Comparison of ENCODE assay signal across 13 cellular contexts in genomic region chrX:154696328-154697045, GRCh38. TPM values are rescaled to one million over a fixed set of nuclear protein-coding genes. Genes with fewer than 3 reads are reported as not detected.
A peak's percentile ranks its signal among the peaks of the same experiment; 100 is the strongest.
DNase-seq lines count a peak whose midpoint lies in the region; ATAC-seq, FAIRE-seq and TF ChIP-seq lines count a peak whose summit lies in the region.
"Had no signal": no experiment of that assay in that cellular context is flagged by ENCODE, and none has a peak within 500 bp of the region (broad histone marks: within the 10 kb centered on the region; RNA-seq: fewer than 3 reads in every experiment).

No MANE protein-coding gene starts in this region.

- peaks cover 23% of the 10 kb centered on the region for H3K4me1 Mint-ChIP-seq in activated CD4-positive, alpha-beta T cell treated with anti-CD3 and anti-CD28 coated beads for 36 hours

- peak overlapping the region; percentile 31 for H3K27ac Mint-ChIP-seq in activated CD4-positive, alpha-beta T cell treated with anti-CD3 and anti-CD28 coated beads for 36 hours
- H3K27ac Mint-ChIP-seq: activated naive CD8-positive, alpha-beta T cell had no signal

- H3K27me3 ChIP-seq in mammary epithelial cell (ENCODE audit: insufficient read depth, low read length) (no peaks in the 10 kb centered on the region), psoas muscle (ENCODE audit: insufficient read depth in 3 of 3, low read length in 2 of 3) (no peaks in the 10 kb centered on the region)

- no peaks in the 10 kb centered on the region for H3K27me3 Mint-ChIP-seq in activated CD4-positive, alpha-beta T cell treated with anti-CD3 and anti-CD28 coated beads for 36 hours
- H3K27me3 Mint-ChIP-seq: activated naive CD8-positive, alpha-beta T cell had no signal

- BruUV-seq in mammary epithelial cell (replicated peaks; lab: Mats Ljungman, UMichigan) = no TSS peak

- no peak overlapping the region for H3K9ac ChIP-seq in mammary epithelial cell (ENCODE audit: insufficient read depth, low read length)

- intact Hi-C loops in activated CD4-positive, alpha-beta T cell treated with anti-CD3 and anti-CD28 coated beads for 36 hours (cut with DNase I, micrococcal nuclease) = loop anchor here in 1 of 2 experiments (1.0 kb wide), 1 partner anchor 16 kb away; no protein-coding TSS in a partner anchor
- intact Hi-C loops in mammary epithelial cell (cut with micrococcal nuclease) (no loop called here), psoas muscle (cut with DNase I) (no loop called here)

- peak; percentile 30 for DNase-seq in activated CD4-positive, alpha-beta T cell treated with anti-CD3 and anti-CD28 coated beads for 36 hours
- DNase-seq in activated CD4-positive, alpha-beta T cell treated with anti-CD3 and anti-CD28 coated beads, Interleukin-2, amount 50 U/mL, for 4 hours = no peak
- DNase-seq in HTR-8/SVneo (ENCODE audit: insufficient read length, low spot score) (peak; percentile 26), mammary epithelial cell (peak; percentile 70), psoas muscle (no peak), GM19240 (ENCODE audit: insufficient read length, low spot score) (no peak), COLO668 (lab: John Stamatoyannopoulos, UW; ENCODE audit: unreplicated experiment) (no peak)
- DNase-seq: Karpas-422 had no signal

- no peak overlapping the region for H3K4me3 Mint-ChIP-seq in activated CD4-positive, alpha-beta T cell treated with anti-CD3 and anti-CD28 coated beads for 36 hours
- H3K4me3 Mint-ChIP-seq: activated naive CD8-positive, alpha-beta T cell had no signal

- no peaks in the 10 kb centered on the region for H3K4me1 ChIP-seq in mammary epithelial cell (ENCODE audit: insufficient read depth, low read length)
- H3K4me1 ChIP-seq in psoas muscle = no peaks in the 10 kb centered on the region

- WGBS in mammary epithelial cell (ENCODE audit: low coverage, missing lambda C conversion rate) = 30% methylated on average over 2 of the region's 3 CpGs
- 33 to 40% (median 37%) methylated on average over 3 of the region's 3 CpGs for WGBS in psoas muscle, 3 donors

- H4K20me1 ChIP-seq in mammary epithelial cell (ENCODE audit: insufficient read depth, low read length) = no peaks in the 10 kb centered on the region

- dilution Hi-C loops in mammary epithelial cell (cut with HindIII; ENCODE audit: low sequenced_read_pairs) = no loop called here

- H3K9me3 Mint-ChIP-seq in activated CD4-positive, alpha-beta T cell treated with anti-CD3 and anti-CD28 coated beads for 36 hours (ENCODE audit: low read depth) = no peaks in the 10 kb centered on the region

- H3K9me3 ChIP-seq in mammary epithelial cell (replicated peaks; ENCODE audit: insufficient read depth, low read length) = no peaks in the 10 kb centered on the region
- no peaks in the 10 kb centered on the region for H3K9me3 ChIP-seq in psoas muscle

- no peak overlapping the region for H3K4me2 ChIP-seq in mammary epithelial cell (ENCODE audit: insufficient read depth, low read depth, low read length)

- H3K79me2 ChIP-seq in mammary epithelial cell (ENCODE audit: insufficient read depth, low read length) = no peaks in the 10 kb centered on the region

- CTCF ChIA-PET in activated CD4-positive, alpha-beta T cell treated with anti-CD3 and anti-CD28 coated beads for 36 hours (lab: Charles Lee) = interaction anchor here (0.8 to 2.1 kb wide), 9 partner anchors 15 to 150 kb away, joined by 3 to 8 read pairs (median 4); partner anchors contain the start of gene G6PD
- CTCF ChIA-PET in mammary epithelial cell (lab: Charles Lee; ENCODE audit: low non-redundant PET) = interaction anchor here (0.6 kb wide), 1 partner anchor 21 kb away, joined by 5 read pairs; no protein-coding TSS in a partner anchor

- H2AFZ ChIP-seq in mammary epithelial cell (ENCODE audit: low read depth, low read length) = no peak overlapping the region

- H3K27ac ChIP-seq in mammary epithelial cell (ENCODE audit: insufficient read depth, low read depth, low read length) (no peak overlapping the region), psoas muscle (no peak overlapping the region)

- TF ChIP-seq CTCF in mammary epithelial cell (conservative IDR thresholded peaks at IDR 0.05 in 1 of 2, IDR thresholded peaks at IDR 0.05 in 1 of 2; ENCODE audit: extremely low read depth in 1 of 2, insufficient read depth in 1 of 2, low read depth in 1 of 2, low read length in 2 of 2) (no peak), psoas muscle (IDR thresholded peaks at IDR 0.05) (no peak)

- in situ Hi-C loops in mammary epithelial cell (cut with MboI; ENCODE audit: low sequenced_read_pairs in 2 of 2) = no loop called here

- no peak overlapping the region for H3K4me3 ChIP-seq in mammary epithelial cell (replicated peaks in 1 of 3; ENCODE audit: insufficient read depth in 1 of 3, low read depth in 2 of 3, low read length in 3 of 3)
- no peak overlapping the region for H3K4me3 ChIP-seq in psoas muscle

- peak; percentile 91 for ATAC-seq in activated CD4-positive, alpha-beta T cell treated with anti-CD3 and anti-CD28 coated beads for 36 hours
- ATAC-seq in psoas muscle (peak in 3 of 4 donors; percentile 43 to 68 (median 44)), HG02852 (IDR thresholded peaks at IDR 0.05; ENCODE audit: unreplicated experiment) (no peak)

- peaks cover 5% of the 10 kb centered on the region for H3K36me3 Mint-ChIP-seq in activated CD4-positive, alpha-beta T cell treated with anti-CD3 and anti-CD28 coated beads for 36 hours (ENCODE audit: low read depth)

- H3K36me3 ChIP-seq in mammary epithelial cell (ENCODE audit: insufficient read depth, low read length) (no peaks in the 10 kb centered on the region), psoas muscle (ENCODE audit: insufficient read depth in 1 of 2, low read depth in 1 of 2) (peaks cover 0 to 3% of the 10 kb centered on the region in 2 donors)

- FAIRE-seq in HTR-8/SVneo (lab: Jason Lieb, UNC) = no peak
- FAIRE-seq: A204.1, TTC549 had no signal

- POLR2A ChIA-PET in activated CD4-positive, alpha-beta T cell treated with anti-CD3 and anti-CD28 coated beads for 36 hours (lab: Charles Lee) = interaction anchor here (0.5 to 0.6 kb wide), 3 partner anchors 85 to 97 kb away, joined by 3 to 12 read pairs (median 5); no protein-coding TSS in a partner anchor

RNA-seq across cellular contexts. Expression of gene CTAG2, which starts 43.1 kb away (rescaled TPM):
- not detected for total RNA-seq in activated CD4-positive, alpha-beta T cell treated with anti-CD3 and anti-CD28 coated beads for 36 hours
- total RNA-seq in mammary epithelial cell (not detected), psoas muscle (under 1 TPM in 1 of 4 donors, not detected in 3; 0.39 TPM)
- polyA plus RNA-seq in mammary epithelial cell (not detected), psoas muscle (1 to 10 TPM in 1 of 3 donors, not detected in 2; 4.9 TPM)
- polyA minus RNA-seq in mammary epithelial cell = not detected
- total RNA-seq: lower leg skin had no signal

RNA-seq across cellular contexts. Expression of gene GAB3, which starts 54.4 kb away (rescaled TPM):
- total RNA-seq in activated CD4-positive, alpha-beta T cell treated with anti-CD3 and anti-CD28 coated beads for 36 hours = 1 to 10 TPM; 2.1 to 2.9 TPM
- total RNA-seq in mammary epithelial cell (1 to 10 TPM in 1 of 2 donors, under 1 TPM in 1; 0.61 to 2.8 TPM), psoas muscle (1 to 10 TPM; 1.0 to 3.4 (median 1.4) TPM)
- polyA plus RNA-seq in mammary epithelial cell (0.28 TPM), psoas muscle (1 to 10 TPM in 1 of 3 donors, under 1 TPM in 2; 0.61 to 3.2 (median 0.65) TPM)
- 0.26 TPM for polyA minus RNA-seq in mammary epithelial cell

Comparison
In these comparisons a context has a peak if more than half of its experiments do, and no peak if none do; other contexts are left out.
1. DNase-seq: peak in activated CD4-positive, alpha-beta T cell treated with anti-CD3 and anti-CD28 coated beads for 36 hours (single experiment), HTR-8/SVneo (single experiment) and mammary epithelial cell (single experiment); none in activated CD4-positive, alpha-beta T cell treated with anti-CD3 and anti-CD28 coated beads, Interleukin-2, amount 50 U/mL, for 4 hours (0 of 2), psoas muscle (0 of 2), GM19240 (single experiment) and COLO668 (single experiment).